In genomic region chr1:57741521-57741920, GRCh38 we compare ENCODE assay signal across 17 cellular contexts.
DNase-seq lines count a peak whose midpoint lies in the region; ATAC-seq and TF ChIP-seq lines count a peak whose summit lies in the region.
"Had no signal": no experiment of that assay in that cellular context is flagged by ENCODE, and none has a peak within 500 bp of the region (broad histone marks: within the 10 kb centered on the region; RNA-seq: fewer than 3 reads in every experiment).

No MANE protein-coding gene starts in this region.

- ATAC-seq in GM19372 (IDR thresholded peaks at IDR 0.05; ENCODE audit: low read depth, unreplicated experiment) (peak; percentile 85), HG02623 (IDR thresholded peaks at IDR 0.05; ENCODE audit: unreplicated experiment) (peak; percentile 82), HG03378 (IDR thresholded peaks at IDR 0.05; ENCODE audit: unreplicated experiment) (peak; percentile 84)
- ATAC-seq: activated naive CD4-positive, alpha-beta T cell treated with anti-CD3 and anti-CD28 coated beads, Interleukin-2, amount 50 U/mL, for 72 hours; gastroesophageal sphincter had no signal

- TF ChIP-seq CTCF in GM10266 (IDR thresholded peaks at IDR 0.05; ENCODE audit: control insufficient read depth, insufficient read depth, low read depth, missing control alignments) = no peak

- DNase-seq in GM10266 (ENCODE audit: extremely low spot score) (peak; percentile 22), SW480 (ENCODE audit: low spot score) (no peak), H4 (ENCODE audit: low spot score) (no peak), NCI-H2081 treated with DMSO at 0.1 percent for 48 hours (lab: John Stamatoyannopoulos, UW) (no peak)
- DNase-seq in stimulated activated CD4-positive, alpha-beta T cell treated with anti-CD3 and anti-CD28 coated beads, Interleukin-1b, Interleukin-23, amount 100 ng/mL, for 48 hours = no peak
- DNase-seq: activated CD4-positive, CD25-positive, alpha-beta regulatory T cell; activated CD8-positive, alpha-beta memory T cell treated with anti-CD3 and anti-CD28 coated beads, Interleukin-2, amount 50 U/mL, for 48 hours; endodermal cell; GF-D8; islet precursor cell; PC-9; trophoblast cell had no signal
